Comparison of ENCODE assay signal across 2 cellular contexts in genomic region chr10:35237766-35238512, GRCh38.
A peak's percentile ranks its signal among the peaks of the same experiment; 100 is the strongest.
TF ChIP-seq lines count a peak whose summit lies in the region.

No MANE protein-coding gene starts in this region.

TF ChIP-seq in HEK293, 187 proteins besides CTCF, POLR2A, EP300 and RAD21:
- TF ChIP-seq HOXD13 (CRISPR knock-in tag; IDR thresholded peaks at IDR 0.05; ENCODE audit: borderline replicate concordance) (peak; percentile 68; the same call in 1 of the 2 replicates), KLF10 (tag by site-specific recombination; IDR thresholded peaks at IDR 0.05) (no peak)
TF ChIP-seq in HEK293: peak in this region for 1.

TF ChIP-seq in K562, 482 proteins besides CTCF, POLR2A, EP300 and RAD21:
- peak; percentile 51 to 56; a peak in 3 of 4 replicates for TF ChIP-seq KDM1A (IDR thresholded peaks at IDR 0.05)
- no peak for TF ChIP-seq CEBPG (CRISPR knock-in tag; IDR thresholded peaks at IDR 0.05)
- TF ChIP-seq CEBPG (tag; conservative IDR thresholded peaks at IDR 0.05 in 1 of 2, IDR thresholded peaks at IDR 0.05 in 1 of 2): 0 out of 4 replicates have a peak, but pooled peaks of 1 of the 2 experiments have one; percentile 26
- TF ChIP-seq ATF3 (IDR thresholded peaks at IDR 0.05): peak; percentile 62
- no peak for TF ChIP-seq ATF3 (CRISPR knock-in tag; conservative IDR thresholded peaks at IDR 0.05)
- no peak for TF ChIP-seq RFX7 (CRISPR knock-in tag; IDR thresholded peaks at IDR 0.05)
TF ChIP-seq in K562: peak in this region for 3.
